In the genomic region with DNA sequence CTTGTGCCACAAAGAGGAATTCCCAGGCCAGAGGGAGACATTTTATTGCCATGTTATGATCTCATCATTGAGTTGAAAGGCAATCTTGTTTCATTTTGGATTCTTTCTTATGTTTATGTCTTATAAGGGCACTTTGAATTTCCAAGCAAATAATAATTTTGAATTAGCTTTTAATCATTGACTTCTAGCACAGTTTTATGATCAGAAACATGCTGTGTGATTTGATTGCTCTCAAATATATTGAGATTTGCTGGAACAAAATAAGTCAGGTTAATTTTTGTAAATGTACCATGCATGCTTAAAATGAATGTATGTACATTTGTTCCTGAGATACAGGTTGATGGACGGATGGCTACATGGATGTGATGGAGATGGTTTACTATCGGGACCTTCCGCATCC, we compare ENCODE assay signal across 8 cellular contexts. TPM values are rescaled to one million over a fixed set of nuclear protein-coding genes. Genes with fewer than 3 reads are reported as not detected.
DNase-seq lines count a peak whose midpoint lies in the region; ATAC-seq, FAIRE-seq and TF ChIP-seq lines count a peak whose summit lies in the region.
"Not testable (repeated sequence)": the region's sequence is repeated elsewhere in the genome, so short reads cannot be mapped to it uniquely, and the experiment has no call there.

A gene (plus strand): TSS at position 301 of the 400 bp plus-strand sequence. CDS start 105 bp downstream, outside the sequence.

- not testable (repeated sequence) for H4K20me1 ChIP-seq in Karpas-422 (ENCODE audit: insufficient read depth, low read depth, low read length); keratinocyte (ENCODE audit: control insufficient read depth, extremely low read depth, insufficient read depth, low read length)

- CTCF ChIA-PET in A673 (lab: Charles Lee): not testable (repeated sequence)

- not testable (repeated sequence) for H3K9me3 ChIP-seq in A673 (ENCODE audit: low read depth, low read length, poor library complexity, severe bottlenecking); Karpas-422 (ENCODE audit: low read length); SJCRH30 (replicated peaks); keratinocyte (ENCODE audit: control insufficient read depth, low read depth, low read length); small intestine (ENCODE audit: control insufficient read depth, low read depth)

- not testable (repeated sequence) for H3K36me3 ChIP-seq in A673 (ENCODE audit: insufficient read depth, low read length, poor library complexity, severe bottlenecking); Karpas-422 (ENCODE audit: insufficient read depth, low read length); SJCRH30; keratinocyte (ENCODE audit: control insufficient read depth in 2 of 2, extremely low read depth in 1 of 2, insufficient read depth in 2 of 2, low read length in 2 of 2); small intestine (ENCODE audit: control insufficient read depth in 2 of 2, insufficient read depth in 2 of 2, low read length in 2 of 2)

- POLR2A ChIA-PET in A673 (lab: Charles Lee; ENCODE audit: low non-redundant PET); activated naive CD8-positive, alpha-beta T cell treated with anti-CD3 and anti-CD28 coated beads, Interleukin-2, amount 10 ng/mL, durations not matched to agents 7 days and 5 days (lab: Charles Lee): not testable (repeated sequence)

- H3K9ac ChIP-seq in Karpas-422 (ENCODE audit: low read length); keratinocyte (ENCODE audit: control insufficient read depth, extremely low read depth, insufficient read depth, low read length): not testable (repeated sequence)

- H3K27ac Mint-ChIP-seq in activated naive CD8-positive, alpha-beta T cell treated with anti-CD3 and anti-CD28 coated beads, Interleukin-2, amount 10 ng/mL, durations not matched to agents 7 days and 5 days; mesothelial cell of epicardium: not testable (repeated sequence)

- not testable (repeated sequence) for H3K9me2 ChIP-seq in Karpas-422 (replicated peaks; ENCODE audit: insufficient read depth, low read length)

- H3K27me3 ChIP-seq in A673 (replicated peaks; ENCODE audit: insufficient read depth, low read depth, low read length, poor library complexity); Karpas-422 (ENCODE audit: low read length); SJCRH30; dorsolateral prefrontal cortex; keratinocyte (ENCODE audit: control insufficient read depth, extremely low read depth, insufficient read depth, low read length); small intestine (ENCODE audit: control insufficient read depth in 2 of 2, insufficient read depth in 2 of 2, low read length in 2 of 2): not testable (repeated sequence)

- FAIRE-seq in keratinocyte (lab: Jason Lieb, UNC); small intestine (lab: Jason Lieb, UNC): not testable (repeated sequence)

- H3K4me1 Mint-ChIP-seq in activated naive CD8-positive, alpha-beta T cell treated with anti-CD3 and anti-CD28 coated beads, Interleukin-2, amount 10 ng/mL, durations not matched to agents 7 days and 5 days; mesothelial cell of epicardium: not testable (repeated sequence)

- not testable (repeated sequence) for ATAC-seq in activated naive CD8-positive, alpha-beta T cell treated with anti-CD3 and anti-CD28 coated beads, Interleukin-2, amount 10 ng/mL, durations not matched to agents 7 days and 5 days (ENCODE audit: low read depth)

- not testable (repeated sequence) for H3K9me3 Mint-ChIP-seq in activated naive CD8-positive, alpha-beta T cell treated with anti-CD3 and anti-CD28 coated beads, Interleukin-2, amount 10 ng/mL, durations not matched to agents 7 days and 5 days; mesothelial cell of epicardium

- not testable (repeated sequence) for H3K4me3 ChIP-seq in A673 (ENCODE audit: low read depth, low read length, poor library complexity, severe bottlenecking); Karpas-422 (ENCODE audit: low read length); SJCRH30; dorsolateral prefrontal cortex; keratinocyte (ENCODE audit: control insufficient read depth in 2 of 3, extremely low read depth in 1 of 3, insufficient read depth in 2 of 3, low read depth in 1 of 3, low read length in 3 of 3); small intestine (ENCODE audit: low read depth in 1 of 2, low read length in 2 of 2)

- not testable (repeated sequence) for H3K4me2 ChIP-seq in Karpas-422 (ENCODE audit: low read depth, low read length, poor library complexity, severe bottlenecking); keratinocyte (ENCODE audit: control insufficient read depth, extremely low read depth, insufficient read depth, low read depth, low read length)

- TF ChIP-seq CTCF in A673 (conservative IDR thresholded peaks at IDR 0.05; ENCODE audit: low read depth, low read length); dorsolateral prefrontal cortex (IDR thresholded peaks at IDR 0.05 in 54 of 56, conservative IDR thresholded peaks at IDR 0.05 in 2 of 56; ENCODE audit: low read depth in 1 of 56, partially characterized antibody in 56 of 56); keratinocyte (optimal IDR thresholded peaks at IDR 0.05 in 1 of 3, IDR thresholded peaks at IDR 0.05 in 1 of 3, conservative IDR thresholded peaks at IDR 0.05 in 1 of 3; ENCODE audit: extremely low read depth in 1 of 3, insufficient read depth in 2 of 3, low read length in 3 of 3); mesothelial cell of epicardium (IDR thresholded peaks at IDR 0.05; ENCODE audit: unreplicated experiment): not testable (repeated sequence)

- no CpG with 5 or more reads among the region's 3 CpGs for WGBS in small intestine, 3 donors

- H3K79me2 ChIP-seq in Karpas-422 (ENCODE audit: low read length); keratinocyte (ENCODE audit: control insufficient read depth, insufficient read depth, low read length): not testable (repeated sequence)

- not testable (repeated sequence) for BruUV-seq in A673 (replicated peaks; lab: Mats Ljungman, UMichigan)

- not testable (repeated sequence) for H3K27ac ChIP-seq in A673 (ENCODE audit: low read depth, low read length, poor library complexity, severe bottlenecking); Karpas-422 (ENCODE audit: low read length); SJCRH30; dorsolateral prefrontal cortex; keratinocyte (ENCODE audit: control insufficient read depth, insufficient read depth, low read length); small intestine (ENCODE audit: low read depth in 1 of 2, low read length in 1 of 2)

- not testable (repeated sequence) for DNase-seq in A673 (ENCODE audit: low spot score); Karpas-422; SJCRH30; activated naive CD8-positive, alpha-beta T cell treated with anti-CD3 and anti-CD28 coated beads, Interleukin-2, amount 10 ng/mL, durations not matched to agents 7 days and 5 days; dorsolateral prefrontal cortex; keratinocyte (ENCODE audit: low read depth, low spot score); mesothelial cell of epicardium (ENCODE audit: low spot score in 2 of 2, unreplicated experiment in 2 of 2); small intestine

- not testable (repeated sequence) for H3K27me3 Mint-ChIP-seq in activated naive CD8-positive, alpha-beta T cell treated with anti-CD3 and anti-CD28 coated beads, Interleukin-2, amount 10 ng/mL, durations not matched to agents 7 days and 5 days; mesothelial cell of epicardium (ENCODE audit: low read depth)

- H3K9me1 ChIP-seq in keratinocyte (ENCODE audit: control insufficient read depth, extremely low read depth, insufficient read depth, low read length): not testable (repeated sequence)

- dilution Hi-C loops in keratinocyte (cut with MboI; ENCODE audit: extremely low pct_ligation_motif_present, low sequenced_read_pairs): not testable (repeated sequence)

- not testable (repeated sequence) for H2AFZ ChIP-seq in Karpas-422 (ENCODE audit: low read length); keratinocyte (ENCODE audit: control insufficient read depth, low read length)

- H3K36me3 Mint-ChIP-seq in activated naive CD8-positive, alpha-beta T cell treated with anti-CD3 and anti-CD28 coated beads, Interleukin-2, amount 10 ng/mL, durations not matched to agents 7 days and 5 days; mesothelial cell of epicardium: not testable (repeated sequence)

- not testable (repeated sequence) for H3K4me3 Mint-ChIP-seq in activated naive CD8-positive, alpha-beta T cell treated with anti-CD3 and anti-CD28 coated beads, Interleukin-2, amount 10 ng/mL, durations not matched to agents 7 days and 5 days; mesothelial cell of epicardium

- H3K4me1 ChIP-seq in A673 (ENCODE audit: insufficient read depth, low read length, poor library complexity, severe bottlenecking); Karpas-422 (ENCODE audit: low read length); SJCRH30; keratinocyte (ENCODE audit: control insufficient read depth, extremely low read depth, insufficient read depth, low read length); small intestine (ENCODE audit: control insufficient read depth in 2 of 2, insufficient read depth in 1 of 2, low read depth in 1 of 2, low read length in 1 of 2): not testable (repeated sequence)

- intact Hi-C loops in A673 (cut with micrococcal nuclease; ENCODE audit: unreplicated experiment); dorsolateral prefrontal cortex (cut with DNase I): not testable (repeated sequence)

RNA-seq across cellular contexts. Expression of the gene that starts here (rescaled TPM):
- 18.1 and 18.3 TPM in 2 replicates for total RNA-seq in A673 (2021)
- 2.4 and 27.4 TPM in 2 replicates for total RNA-seq in Karpas-422 (2014; rRNA removed; shearing (Covaris generic); ENCODE audit: low replicate concordance)
- total RNA-seq in SJCRH30 (2014; rRNA removed; shearing (Covaris generic)): 10.4 and 13.4 TPM in 2 replicates
- total RNA-seq in activated naive CD8-positive, alpha-beta T cell treated with anti-CD3 and anti-CD28 coated beads, Interleukin-2, amount 10 ng/mL, durations not matched to agents 7 days and 5 days: 10 to 100 TPM; 12.0 to 12.6 TPM
- total RNA-seq in dorsolateral prefrontal cortex: 10 to 100 TPM in 113 of 120 experiments, 1 to 10 TPM in 7; 4.3 to 62.5 (median 18.4) TPM
- 20.3 to 22.5 TPM (median 20.5 TPM) in 3 replicates for polyA plus RNA-seq in keratinocyte
- polyA plus RNA-seq in keratinocyte (2011; ENCODE audit: low read depth): 9.7 TPM
- polyA plus RNA-seq in keratinocyte (2011; cell fraction: cytosol; rRNA removed): 6.7 and 8.9 TPM in 2 replicates
- polyA plus RNA-seq in keratinocyte (2011; cell fraction: nucleus; rRNA removed): 41.1 and 50.0 TPM in 2 replicates
- 3.3 and 7.0 TPM in 2 replicates for polyA plus RNA-seq in keratinocyte (2012; ENCODE audit: low replicate concordance)
- polyA minus RNA-seq in keratinocyte: 0.26 to 1.5 TPM in 2 of 3 replicates, not detected in the other
- not detected for polyA minus RNA-seq in keratinocyte (2011; cell fraction: cytosol; rRNA and poly(A)+ RNA removed)
- 1.7 and 2.5 TPM in 2 replicates for polyA minus RNA-seq in keratinocyte (2011; cell fraction: nucleus; rRNA and poly(A)+ RNA removed)
- 8.7 to 11.9 TPM (median 10.3 TPM) in 3 replicates for total RNA-seq in mesothelial cell of epicardium
- polyA plus RNA-seq in small intestine: 10 to 100 TPM; 13.2 to 24.8 (median 21.3) TPM
